16 cellular contexts compared by ENCODE assay signal in genomic region chr1:168491527-168492164, GRCh38. TPM values are rescaled to one million over a fixed set of nuclear protein-coding genes. Genes with fewer than 3 reads are reported as not detected.
"Had no signal": no experiment of that assay in that cellular context is flagged by ENCODE, and none has a peak within 500 bp of the region (broad histone marks: within the 10 kb centered on the region; RNA-seq: fewer than 3 reads in every experiment).

No MANE protein-coding gene starts in this region.

- H3K27ac ChIP-seq: brain microvascular endothelial cell, epithelial cell of prostate, psoas muscle had no signal

- ATAC-seq: effector memory CD8-positive, alpha-beta T cell; left ventricle myocardium superior; stimulated activated memory B cell treated with anti-CD40 and anti-IgM and Interleukin-4, amounts not matched to agents 10 μg/mL and 1 μg/mL and 100 μg/mL, for 72 hours had no signal

- DNase-seq: activated CD4-positive, alpha-beta T cell treated with anti-CD3 and anti-CD28 coated beads, Interleukin-2, amount 50 U/mL, for 1 hour; activated CD8-positive, alpha-beta memory T cell treated with anti-CD3 and anti-CD28 coated beads for 24 hours; activated gamma-delta T cell treated with Interleukin-2 at 50 U/mL for 16 hours; activated naive CD8-positive, alpha-beta T cell treated with anti-CD3 and anti-CD28 coated beads for 36 hours; anterior cingulate cortex; brain microvascular endothelial cell; cerebellar nuclear complex; effector memory CD8-positive, alpha-beta T cell; left ventricle myocardium superior; mesendoderm; psoas muscle; stimulated activated CD4-positive, alpha-beta T cell treated with anti-CD3 and anti-CD28 coated beads, Interleukin-2, amount 100 ng/mL, for 48 hours; SW 1271; tibial artery had no signal

- H3K4me1 ChIP-seq: psoas muscle had no signal

- H3K36me3 ChIP-seq: brain microvascular endothelial cell, tibial artery had no signal

- H3K27me3 ChIP-seq: brain microvascular endothelial cell, tibial artery had no signal

- H3K9me3 ChIP-seq: psoas muscle, tibial artery had no signal

- H3K4me3 ChIP-seq: psoas muscle, tibial artery had no signal

RNA-seq across cellular contexts. Expression of gene XCL2, which starts 52.2 kb away (rescaled TPM):
- total RNA-seq: left ventricle myocardium superior, psoas muscle had no signal
